In genomic region chr17:78739331-78739853, GRCh38 we compare ENCODE assay signal across 9 cellular contexts. TPM values are rescaled to one million over a fixed set of nuclear protein-coding genes. Genes with fewer than 3 reads are reported as not detected.
DNase-seq lines count a peak whose midpoint lies in the region; ATAC-seq and TF ChIP-seq lines count a peak whose summit lies in the region.
"Had no signal": no experiment of that assay in that cellular context is flagged by ENCODE, and none has a peak within 500 bp of the region (broad histone marks: within the 10 kb centered on the region; RNA-seq: fewer than 3 reads in every experiment).

No MANE protein-coding gene starts in this region.

- 67 to 89% methylated on average over 7 of the region's 7 CpGs for WGBS in sigmoid colon, 2 donors

- H3K79me2 ChIP-seq in OCI-LY7 (ENCODE audit: insufficient read depth, low read depth, low read length): peaks cover 94% of the 10 kb centered on the region

- H3K9me3 Mint-ChIP-seq in activated naive CD4-positive, alpha-beta T cell treated with anti-CD3 and anti-CD28 coated beads for 36 hours: no peaks in the 10 kb centered on the region
- H3K9me3 Mint-ChIP-seq in stimulated activated naive CD8-positive, alpha-beta T cell treated with anti-CD3 and anti-CD28 coated beads, Interleukin-15, Interleukin-2, amounts not matched to agents 100 ng/mL and 50 ng/mL, for 24 hours: no peaks in the 10 kb centered on the region

- H3K4me1 Mint-ChIP-seq in activated naive CD4-positive, alpha-beta T cell treated with anti-CD3 and anti-CD28 coated beads for 36 hours (ENCODE audit: low read depth): peaks cover 89% of the 10 kb centered on the region
- peaks cover 96% of the 10 kb centered on the region for H3K4me1 Mint-ChIP-seq in stimulated activated naive CD8-positive, alpha-beta T cell treated with anti-CD3 and anti-CD28 coated beads, Interleukin-15, Interleukin-2, amounts not matched to agents 100 ng/mL and 50 ng/mL, for 24 hours (ENCODE audit: low read depth)

- no peaks in the 10 kb centered on the region for H3K27me3 Mint-ChIP-seq in activated naive CD4-positive, alpha-beta T cell treated with anti-CD3 and anti-CD28 coated beads for 36 hours (ENCODE audit: low read depth)
- no peaks in the 10 kb centered on the region for H3K27me3 Mint-ChIP-seq in stimulated activated naive CD8-positive, alpha-beta T cell treated with anti-CD3 and anti-CD28 coated beads, Interleukin-15, Interleukin-2, amounts not matched to agents 100 ng/mL and 50 ng/mL, for 24 hours

- no peak for TF ChIP-seq EP300 in sigmoid colon (IDR thresholded peaks at IDR 0.05)

- intact Hi-C loops in activated naive CD4-positive, alpha-beta T cell treated with anti-CD3 and anti-CD28 coated beads for 36 hours (cut with micrococcal nuclease): loop anchor here (5.0 kb wide), 2 partner anchors 38 to 487 kb away; no protein-coding TSS in a partner anchor
- intact Hi-C loops in OCI-LY7 (cut with micrococcal nuclease; ENCODE audit: unreplicated experiment): loop anchor here (1.0 to 10.0 kb wide), 4 partner anchors 17 to 1275 kb away; no protein-coding TSS in a partner anchor
- intact Hi-C loops in sigmoid colon (cut with DNase I): no loop called here

- TF ChIP-seq CTCF in OCI-LY7 (conservative IDR thresholded peaks at IDR 0.05; ENCODE audit: low read length) (no peak), sigmoid colon (IDR thresholded peaks at IDR 0.05) (no peak)

- peak overlapping the region; percentile 90 for H3K27ac ChIP-seq in OCI-LY7 (ENCODE audit: low read depth, low read length, poor library complexity, severe bottlenecking)
- H3K27ac ChIP-seq in effector memory CD4-positive, alpha-beta T cell (ENCODE audit: insufficient read depth, low read length, poor library complexity, severe bottlenecking): peak overlapping the region; percentile 26
- no peak overlapping the region for H3K27ac ChIP-seq in sigmoid colon

- H3K4me3 ChIP-seq in OCI-LY7 (ENCODE audit: low read depth, low read length, poor library complexity, severe bottlenecking) (peak overlapping the region; percentile 82), sigmoid colon (no peak overlapping the region)
- H3K4me3 ChIP-seq in effector memory CD4-positive, alpha-beta T cell (ENCODE audit: insufficient read depth, low read depth, low read length, poor library complexity, severe bottlenecking): no peak overlapping the region

- peaks cover 11% of the 10 kb centered on the region for H3K36me3 Mint-ChIP-seq in activated naive CD4-positive, alpha-beta T cell treated with anti-CD3 and anti-CD28 coated beads for 36 hours (ENCODE audit: low read depth)
- H3K36me3 Mint-ChIP-seq in stimulated activated naive CD8-positive, alpha-beta T cell treated with anti-CD3 and anti-CD28 coated beads, Interleukin-15, Interleukin-2, amounts not matched to agents 100 ng/mL and 50 ng/mL, for 24 hours (ENCODE audit: low read depth): peaks cover 18% of the 10 kb centered on the region

- no peaks in the 10 kb centered on the region for H3K9me2 ChIP-seq in OCI-LY7 (ENCODE audit: insufficient read depth, low read length)

- ATAC-seq in HG03045 (IDR thresholded peaks at IDR 0.05; ENCODE audit: unreplicated experiment): no peak
- ATAC-seq in GM18861 (IDR thresholded peaks at IDR 0.05; ENCODE audit: unreplicated experiment): no peak

- no peaks in the 10 kb centered on the region for H3K27me3 ChIP-seq in effector memory CD4-positive, alpha-beta T cell (replicated peaks; ENCODE audit: control insufficient read depth, insufficient read depth, low read length, poor library complexity, severe bottlenecking)
- no peaks in the 10 kb centered on the region for H3K27me3 ChIP-seq in sigmoid colon

- H3K4me2 ChIP-seq in OCI-LY7 (ENCODE audit: low read length): peak overlapping the region; percentile 93

- DNase-seq in activated naive CD4-positive, alpha-beta T cell treated with anti-CD3 and anti-CD28 coated beads for 36 hours: peak; percentile 12
- no peak for DNase-seq in activated naive CD4-positive, alpha-beta T cell treated with anti-CD3 and anti-CD28 coated beads, Interleukin-2, amount 50 U/mL, for 16 hours
- DNase-seq in OCI-LY7 (ENCODE audit: low spot score) (peak; percentile 84), sigmoid colon (no peak)
- DNase-seq in effector memory CD4-positive, alpha-beta T cell: no peak
- DNase-seq: stimulated activated CD4-positive, alpha-beta T cell treated with anti-CD3 and anti-CD28 coated beads, Interleukin-1b, Interleukin-23, amount 100 ng/mL, for 48 hours had no signal

- TF ChIP-seq POLR2A in sigmoid colon (IDR thresholded peaks at IDR 0.05): no peak

- H3K36me3 ChIP-seq in OCI-LY7 (ENCODE audit: insufficient read depth, low read length): no peaks in the 10 kb centered on the region
- peaks cover 3% of the 10 kb centered on the region for H3K36me3 ChIP-seq in effector memory CD4-positive, alpha-beta T cell (ENCODE audit: control insufficient read depth, insufficient read depth, low read length)
- no peaks in the 10 kb centered on the region for H3K36me3 ChIP-seq in sigmoid colon

- peaks cover 88% of the 10 kb centered on the region for H3K4me1 ChIP-seq in OCI-LY7 (ENCODE audit: insufficient read depth, low read length, poor library complexity, severe bottlenecking)
- H3K4me1 ChIP-seq in effector memory CD4-positive, alpha-beta T cell (ENCODE audit: control insufficient read depth, insufficient read depth, low read length, poor library complexity, severe bottlenecking): peaks cover 80% of the 10 kb centered on the region
- H3K4me1 ChIP-seq in sigmoid colon: peaks cover 0 to 29% (median 16%) of the 10 kb centered on the region in 4 donors

- CTCF ChIA-PET in activated naive CD4-positive, alpha-beta T cell treated with anti-CD3 and anti-CD28 coated beads for 36 hours (lab: Charles Lee): interaction anchor here (1.0 to 2.5 kb wide), 4 partner anchors 9 to 42 kb away, joined by 3 to 10 read pairs (median 4); no protein-coding TSS in a partner anchor
- CTCF ChIA-PET in OCI-LY7 (lab: Charles Lee; ENCODE audit: unreplicated experiment): interaction anchor here (1.2 to 1.8 kb wide), 3 partner anchors 20 to 30 kb away, joined by 4 to 9 read pairs (median 5); no protein-coding TSS in a partner anchor

- H3K9me3 ChIP-seq in OCI-LY7 (ENCODE audit: low read length) (no peaks in the 10 kb centered on the region), sigmoid colon (no peaks in the 10 kb centered on the region)
- H3K9me3 ChIP-seq in effector memory CD4-positive, alpha-beta T cell (ENCODE audit: control insufficient read depth, low read length): no peaks in the 10 kb centered on the region

- POLR2A ChIA-PET in OCI-LY7 (lab: Charles Lee): interaction anchor here (0.6 to 11.3 kb wide), 11 partner anchors 9 to 252 kb away, joined by 3 to 127 read pairs (median 5); no protein-coding TSS in a partner anchor

- peak overlapping the region; percentile 8; the same call in 1 of the 2 replicates for H2AFZ ChIP-seq in OCI-LY7 (ENCODE audit: low read length)

- peak overlapping the region; percentile 57 for H3K27ac Mint-ChIP-seq in activated naive CD4-positive, alpha-beta T cell treated with anti-CD3 and anti-CD28 coated beads for 36 hours
- H3K27ac Mint-ChIP-seq in stimulated activated naive CD8-positive, alpha-beta T cell treated with anti-CD3 and anti-CD28 coated beads, Interleukin-15, Interleukin-2, amounts not matched to agents 100 ng/mL and 50 ng/mL, for 24 hours: peak overlapping the region; percentile 93

- H4K20me1 ChIP-seq in OCI-LY7 (ENCODE audit: insufficient read depth, low read length): peaks cover 12% of the 10 kb centered on the region; the same call in 1 of the 2 replicates

- BruUV-seq in OCI-LY7 (replicated peaks; lab: Mats Ljungman, UMichigan): no TSS peak

- H3K4me3 Mint-ChIP-seq in activated naive CD4-positive, alpha-beta T cell treated with anti-CD3 and anti-CD28 coated beads for 36 hours: peak overlapping the region; percentile 2
- peak overlapping the region; percentile 52 for H3K4me3 Mint-ChIP-seq in stimulated activated naive CD8-positive, alpha-beta T cell treated with anti-CD3 and anti-CD28 coated beads, Interleukin-15, Interleukin-2, amounts not matched to agents 100 ng/mL and 50 ng/mL, for 24 hours

RNA-seq across cellular contexts. Expression of gene CYTH1, which starts 42.7 kb away (rescaled TPM):
- total RNA-seq in activated naive CD4-positive, alpha-beta T cell treated with anti-CD3 and anti-CD28 coated beads for 36 hours: 100 to 1,000 TPM; 145 to 149 TPM
- total RNA-seq in OCI-LY7 (2014; rRNA removed; shearing (Covaris generic)): 73.0 and 88.1 TPM in 2 replicates
- total RNA-seq in OCI-LY7 (2022) (148 and 156 TPM in 2 replicates), sigmoid colon (10 to 100 TPM; 26.7 to 38.5 (median 35.2) TPM)
- polyA plus RNA-seq in sigmoid colon: 10 to 100 TPM; 56.5 to 83.8 (median 64.3) TPM

Comparison
In these comparisons a context has a peak if more than half of its experiments do, and no peak if none do; other contexts are left out.
1. DNase-seq: peak in activated naive CD4-positive, alpha-beta T cell treated with anti-CD3 and anti-CD28 coated beads for 36 hours (single experiment) and OCI-LY7 (single experiment); none in activated naive CD4-positive, alpha-beta T cell treated with anti-CD3 and anti-CD28 coated beads, Interleukin-2, amount 50 U/mL, for 16 hours (single experiment), effector memory CD4-positive, alpha-beta T cell (0 of 3) and sigmoid colon (single experiment).
2. H3K27ac ChIP-seq: peak in OCI-LY7 (single experiment) and effector memory CD4-positive, alpha-beta T cell (single experiment); none in sigmoid colon (0 of 4).